ENCODE assay signal across 24 cellular contexts in the genomic region with DNA sequence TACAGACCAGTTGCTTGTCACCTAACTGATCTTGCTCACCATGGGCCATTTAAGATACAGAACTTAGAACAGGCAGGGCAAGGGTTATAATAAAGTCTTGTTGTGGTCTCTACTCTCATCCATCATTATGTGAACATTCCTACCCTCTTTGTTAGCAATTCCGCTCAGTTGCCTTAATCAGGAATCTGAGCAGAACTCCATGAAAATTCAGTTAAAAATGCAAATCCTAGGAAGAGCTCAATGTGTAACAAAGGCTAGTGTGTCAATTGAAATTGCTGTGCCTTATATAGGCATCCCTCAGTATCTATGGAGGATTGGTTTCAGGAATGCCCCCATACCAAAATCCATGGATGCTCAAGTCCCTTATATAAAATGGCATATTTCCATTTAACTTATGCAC. TPM values are rescaled to one million over a fixed set of nuclear protein-coding genes. Genes with fewer than 3 reads are reported as not detected.
"Had no signal": no experiment of that assay in that cellular context is flagged by ENCODE, and none has a peak within 500 bp of the region (broad histone marks: within the 10 kb centered on the region; RNA-seq: fewer than 3 reads in every experiment).

No MANE protein-coding gene starts in this region.

- H3K36me3 ChIP-seq: ovary, uterus had no signal

- H3K9me3 ChIP-seq: left lung, lower lobe of right lung, ovary, right lobe of liver, tibial nerve, uterus had no signal

- H3K27me3 ChIP-seq: left lung, ovary, right atrium auricular region, right lobe of liver, tibial nerve, uterus had no signal

- H3K4me3 ChIP-seq: left lung, lower lobe of right lung, ovary, right atrium auricular region, right lobe of liver, smooth muscle cell, tibial nerve, uterus had no signal

- DNase-seq: hippocampal formation; kidney; left colon; left lung; lower lobe of right lung; mammary epithelial cell; mesenchymal stem cell; naive B cell; natural killer cell; nephron progenitor cell; ovary; right lobe of liver; stimulated activated CD4-positive, alpha-beta T cell treated with anti-CD3 and anti-CD28 coated beads, Interleukin-1b, Interleukin-23, amount 100 ng/mL, for 48 hours; stimulated activated CD4-positive, alpha-beta T cell treated with anti-CD3 and anti-CD28 coated beads, Interleukin-2, amount 100 ng/mL, for 48 hours; stimulated activated CD4-positive, alpha-beta T cell treated with anti-CD3 and anti-CD28 coated beads, Interleukin-4, amount 100 ng/mL, for 4 hours; stimulated activated CD8-positive, alpha-beta memory T cell treated with anti-CD3 and anti-CD28 coated beads, Interleukin-4, amount 100 ng/mL, for 48 hours; stimulated activated naive CD4-positive, alpha-beta T cell treated with Interleukin-2 at 50 U/mL for 16 hours; stimulated activated naive CD8-positive, alpha-beta T cell treated with anti-CD3 and anti-CD28 coated beads, Interleukin-15, amount 100 ng/mL, for 72 hours; substantia nigra; uterus had no signal

- FAIRE-seq: islet of Langerhans, kidney had no signal

- H3K27ac ChIP-seq: left lung, lower lobe of right lung, ovary, right atrium auricular region, right lobe of liver, tibial nerve, uterus had no signal

- H3K4me1 ChIP-seq: right lobe of liver had no signal

- H3K4me2 ChIP-seq: smooth muscle cell had no signal

RNA-seq across cellular contexts. Expression of a gene that starts 44.5 kb away (rescaled TPM):
- total RNA-seq: mammary epithelial cell, natural killer cell had no signal
- polyA plus RNA-seq: mammary epithelial cell, smooth muscle cell had no signal
